14 cellular contexts compared by ENCODE assay signal in the genomic region with DNA sequence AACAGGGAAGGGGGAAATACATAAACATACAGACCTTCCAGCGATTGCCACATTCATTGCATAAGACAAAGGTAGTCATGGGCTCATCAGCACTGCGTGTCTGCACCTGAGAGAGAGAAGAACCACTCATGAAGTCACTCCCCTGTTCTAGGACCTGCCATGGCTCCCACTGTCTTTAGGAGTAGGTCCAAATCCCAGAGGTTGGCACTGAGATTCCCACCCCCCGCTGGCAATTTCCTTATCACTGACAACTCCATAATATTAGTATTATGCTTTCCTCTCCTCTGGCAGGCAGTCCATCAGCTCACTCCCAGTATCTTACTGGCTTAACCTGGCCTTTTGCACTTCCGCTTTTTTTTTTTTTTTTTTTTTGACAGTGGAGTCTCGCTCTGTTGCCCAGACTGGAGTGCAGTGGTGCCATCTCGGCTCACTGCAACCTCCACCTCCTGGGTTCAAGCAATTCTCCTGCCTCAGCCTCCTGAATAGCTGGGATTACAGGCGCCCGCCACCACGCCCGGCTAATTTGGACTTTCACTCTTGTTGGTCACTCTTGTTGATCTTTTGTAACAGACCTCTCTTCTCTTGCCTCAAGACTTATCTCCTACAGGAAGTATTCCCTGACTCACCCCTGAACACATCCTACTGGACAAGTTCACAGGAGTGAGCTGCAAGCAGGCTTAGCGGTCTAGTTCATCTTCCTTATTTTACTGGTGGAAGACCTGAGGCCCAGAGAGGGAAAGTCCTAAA. TPM values are rescaled to one million over a fixed set of nuclear protein-coding genes. Genes with fewer than 3 reads are reported as not detected.
DNase-seq lines count a peak whose midpoint lies in the region; ATAC-seq, FAIRE-seq and TF ChIP-seq lines count a peak whose summit lies in the region.
"Had no signal": no experiment of that assay in that cellular context is flagged by ENCODE, and none has a peak within 500 bp of the region (broad histone marks: within the 10 kb centered on the region; RNA-seq: fewer than 3 reads in every experiment).

No MANE protein-coding gene starts in this region.

- FAIRE-seq in RCC 7860 (lab: Jason Lieb, UNC) (peak; percentile 79), kidney (lab: Jason Lieb, UNC) (no peak)

- intact Hi-C loops in posterior vena cava (cut with DNase I), result no loop called here
- intact Hi-C loops in kidney (cut with DNase I), result no loop called here

- H3K9me3 ChIP-seq in kidney (ENCODE audit: control insufficient read depth in 1 of 2, low read length in 2 of 2), result no peaks in the 10 kb centered on the region
- H3K9me3 ChIP-seq: tibial nerve had no signal

- H3K9ac ChIP-seq in kidney (ENCODE audit: low read length in 2 of 2), result no peak overlapping the region

- ATAC-seq in HG03439 (IDR thresholded peaks at IDR 0.05; ENCODE audit: unreplicated experiment), result no peak
- ATAC-seq: WTC11 had no signal

- TF ChIP-seq CTCF in epithelial cell of esophagus (IDR thresholded peaks at IDR 0.05; ENCODE audit: insufficient read depth, low read depth, low read length, missing control alignments) (no peak), kidney (IDR thresholded peaks at IDR 0.05; ENCODE audit: borderline replicate concordance, extremely low read depth, insufficient read depth) (no peak)

- peaks cover 10 to 11% of the 10 kb centered on the region in 2 donors for H3K36me3 ChIP-seq in kidney (ENCODE audit: control insufficient read depth in 1 of 2, insufficient read depth in 2 of 2, low read length in 2 of 2)

- H3K4me3 ChIP-seq in epithelial cell of esophagus (ENCODE audit: low read length) (no peak overlapping the region), kidney (ENCODE audit: low read length in 2 of 2) (no peak overlapping the region)
- H3K4me3 ChIP-seq: dorsolateral prefrontal cortex, tibial nerve had no signal

- H3K27ac ChIP-seq in kidney (ENCODE audit: low read depth in 2 of 2, low read length in 2 of 2), result no peak overlapping the region
- H3K27ac ChIP-seq: dorsolateral prefrontal cortex had no signal

- peaks cover 0 to 2% of the 10 kb centered on the region in 2 donors for H3K4me1 ChIP-seq in kidney (ENCODE audit: control insufficient read depth in 1 of 2, insufficient read depth in 1 of 2, low read depth in 1 of 2, low read length in 2 of 2)

- peak; percentile 76 for DNase-seq in HCEC 1CT
- DNase-seq in RCC 7860 (ENCODE audit: low spot score), result peak; percentile 85
- peak; percentile 97 for DNase-seq in epithelial cell of esophagus (ENCODE audit: low read depth)
- DNase-seq in posterior vena cava (ENCODE audit: low spot score), result peak; percentile 74
- no peak for DNase-seq in DMS114 treated with DMSO at 0.1 percent for 48 hours (lab: John Stamatoyannopoulos, UW; ENCODE audit: unreplicated experiment)
- DNase-seq in NCI-H2107 (lab: John Stamatoyannopoulos, UW), result no peak
- no peak for DNase-seq in kidney
- DNase-seq: activated effector memory CD4-positive, alpha-beta T cell treated with anti-CD3 and anti-CD28 coated beads, Interleukin-2, amount 50 U/mL, for 16 hours; DMS153; NCI-H1092 had no signal

RNA-seq across cellular contexts. Expression of gene ZNF436, which starts 14.8 kb away (rescaled TPM):
- total RNA-seq in posterior vena cava (10 to 100 TPM; 13.1 to 18.4 TPM), kidney (19.8 TPM)
- polyA plus RNA-seq in kidney (ENCODE audit: insufficient read depth, low read depth, low replicate concordance), result 4.6 TPM

RNA-seq across cellular contexts. Expression of gene TCEA3, which starts 40.1 kb away (rescaled TPM):
- 10 to 100 TPM; 20.4 to 23.0 TPM for total RNA-seq in posterior vena cava
- 46.3 TPM for total RNA-seq in kidney
- polyA plus RNA-seq in kidney (ENCODE audit: insufficient read depth, low read depth, low replicate concordance), result 93.2 TPM

RNA-seq across cellular contexts. Expression of gene HNRNPR, which starts 40.4 kb away (rescaled TPM):
- 100 to 1,000 TPM in 1 of 2 donors, 10 to 100 TPM in 1; 95.1 to 117 TPM for total RNA-seq in posterior vena cava
- total RNA-seq in kidney, result 126 TPM
- 45.3 TPM for polyA plus RNA-seq in kidney (ENCODE audit: insufficient read depth, low read depth, low replicate concordance)

Comparison
In these comparisons a context has a peak if more than half of its experiments do, and no peak if none do; other contexts are left out.
1. DNase-seq: peak in HCEC 1CT (single experiment), RCC 7860 (single experiment), epithelial cell of esophagus (single experiment) and posterior vena cava (single experiment); none in DMS114 treated with DMSO at 0.1 percent for 48 hours (single experiment), NCI-H2107 (single experiment) and kidney (single experiment).